In the genomic region with DNA sequence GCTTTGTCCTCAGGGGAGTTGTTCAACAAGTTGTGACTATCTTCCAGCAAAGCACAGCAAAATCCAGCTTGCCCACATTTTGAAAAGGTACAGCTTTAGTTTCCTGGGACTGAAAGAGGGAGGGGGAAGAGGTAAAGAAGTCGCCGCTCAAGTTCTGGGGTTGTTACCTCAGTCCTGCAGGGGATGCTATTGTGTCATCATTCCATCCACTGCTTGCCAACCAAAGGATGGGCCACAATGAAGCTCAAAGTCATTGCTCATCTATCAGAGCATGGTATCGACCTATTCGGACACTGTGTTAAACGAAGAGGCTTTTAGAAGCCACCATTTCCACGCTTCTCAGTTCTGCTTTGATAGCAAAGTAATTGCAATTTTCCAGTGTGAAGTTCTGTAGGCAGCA, we compare ENCODE assay signal across 1 cellular context.
TF ChIP-seq lines count a peak whose summit lies in the region.

No MANE protein-coding gene starts in this region.

TF ChIP-seq in HCT116, 20 proteins besides CTCF, POLR2A, EP300 and RAD21 (continued from another document):
- TF ChIP-seq SRF (IDR thresholded peaks at IDR 0.05; ENCODE audit: low read depth) (no peak), EZH2phosphoT487 (IDR thresholded peaks at IDR 0.05; ENCODE audit: borderline replicate concordance) (no peak), FOSL1 (IDR thresholded peaks at IDR 0.05; ENCODE audit: low read depth) (no peak), ZFX (IDR thresholded peaks at IDR 0.05) (no peak), TCF7L2 (IDR thresholded peaks at IDR 0.05; ENCODE audit: borderline replicate concordance, extremely low read depth, insufficient read depth, insufficient read length) (no peak), MAX (IDR thresholded peaks at IDR 0.05) (no peak), SIN3A (IDR thresholded peaks at IDR 0.05; ENCODE audit: low read depth) (no peak), ATF3 (IDR thresholded peaks at IDR 0.05) (no peak), JUND (IDR thresholded peaks at IDR 0.05) (no peak), YY1 (IDR thresholded peaks at IDR 0.05; ENCODE audit: extremely low read depth, insufficient replicate concordance, low read depth, low read length) (no peak), ELF1 (IDR thresholded peaks at IDR 0.05; ENCODE audit: borderline replicate concordance, low read depth) (no peak), CEBPB (IDR thresholded peaks at IDR 0.05; ENCODE audit: low read depth) (no peak), POLR2AphosphoS5 (IDR thresholded peaks at IDR 0.05; ENCODE audit: low read depth, low read length) (no peak)
- TF ChIP-seq, protein P1, sequence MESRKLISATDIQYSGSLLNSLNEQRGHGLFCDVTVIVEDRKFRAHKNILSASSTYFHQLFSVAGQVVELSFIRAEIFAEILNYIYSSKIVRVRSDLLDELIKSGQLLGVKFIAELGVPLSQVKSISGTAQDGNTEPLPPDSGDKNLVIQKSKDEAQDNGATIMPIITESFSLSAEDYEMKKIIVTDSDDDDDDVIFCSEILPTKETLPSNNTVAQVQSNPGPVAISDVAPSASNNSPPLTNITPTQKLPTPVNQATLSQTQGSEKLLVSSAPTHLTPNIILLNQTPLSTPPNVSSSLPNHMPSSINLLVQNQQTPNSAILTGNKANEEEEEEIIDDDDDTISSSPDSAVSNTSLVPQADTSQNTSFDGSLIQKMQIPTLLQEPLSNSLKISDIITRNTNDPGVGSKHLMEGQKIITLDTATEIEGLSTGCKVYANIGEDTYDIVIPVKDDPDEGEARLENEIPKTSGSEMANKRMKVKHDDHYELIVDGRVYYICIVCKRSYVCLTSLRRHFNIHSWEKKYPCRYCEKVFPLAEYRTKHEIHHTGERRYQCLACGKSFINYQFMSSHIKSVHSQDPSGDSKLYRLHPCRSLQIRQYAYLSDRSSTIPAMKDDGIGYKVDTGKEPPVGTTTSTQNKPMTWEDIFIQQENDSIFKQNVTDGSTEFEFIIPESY (IDR thresholded peaks at IDR 0.05; ENCODE audit: extremely low read depth, insufficient replicate concordance, low read length): no peak
